8 cellular contexts compared by ENCODE assay signal in genomic region chr13:44917589-44918322, GRCh38.
DNase-seq lines count a peak whose midpoint lies in the region; ATAC-seq and TF ChIP-seq lines count a peak whose summit lies in the region.

No MANE protein-coding gene starts in this region.

- no peak overlapping the region for H3K9ac ChIP-seq in parathyroid adenoma

- no peaks in the 10 kb centered on the region for H3K36me3 ChIP-seq in adrenal gland (replicated peaks in 1 of 2)
- no peaks in the 10 kb centered on the region for H3K36me3 ChIP-seq in heart left ventricle
- no peaks in the 10 kb centered on the region for H3K36me3 ChIP-seq in parathyroid adenoma (ENCODE audit: control insufficient read depth, insufficient read depth, low read length)
- H3K36me3 ChIP-seq in tibial nerve, result no peaks in the 10 kb centered on the region

- H3K9me3 ChIP-seq in adrenal gland (replicated peaks in 1 of 3) (no peaks in the 10 kb centered on the region), heart left ventricle (no peaks in the 10 kb centered on the region), parathyroid adenoma (ENCODE audit: control insufficient read depth, low read length) (no peaks in the 10 kb centered on the region), tibial nerve (no peaks in the 10 kb centered on the region)

- TF ChIP-seq POLR2A in adrenal gland (IDR thresholded peaks at IDR 0.05) (peak; percentile 53 to 66), heart left ventricle (IDR thresholded peaks at IDR 0.05) (peak in 1 of 2 donors; percentile 42), tibial nerve (IDR thresholded peaks at IDR 0.05) (peak; percentile 49 to 89)

- ATAC-seq in HG02759 (IDR thresholded peaks at IDR 0.05; ENCODE audit: unreplicated experiment), result peak; percentile 81
- ATAC-seq in heart left ventricle, result peak; percentile 87 to 93 (median 90)

- intact Hi-C loops in adrenal gland (cut with DNase I), result no loop called here
- intact Hi-C loops in heart left ventricle (cut with DNase I), result loop anchor here in 4 of 10 donors (1.0 to 5.0 kb wide), 5 partner anchors 50 to 340 kb away; partner anchors contain the start of gene TSC22D1 (in 3 of the 4)

- H3K27me3 ChIP-seq in adrenal gland (no peaks in the 10 kb centered on the region), heart left ventricle (no peaks in the 10 kb centered on the region), parathyroid adenoma (ENCODE audit: control insufficient read depth, insufficient read depth, low read length) (no peaks in the 10 kb centered on the region), tibial nerve (no peaks in the 10 kb centered on the region)

- peak overlapping the region; percentile 80 for H2AFZ ChIP-seq in parathyroid adenoma

- DNase-seq in GM12865 (ENCODE audit: low read depth) (peak; percentile 98), NCI-H1417 (lab: John Stamatoyannopoulos, UW) (peak; percentile 94 to 98 (median 96)), SW 1271 (lab: John Stamatoyannopoulos, UW) (peak; percentile 97 to 98), adrenal gland (peak; percentile 93 to 99 (median 94)), heart left ventricle (peak; percentile 94 to 97 (median 97)), tibial nerve (ENCODE audit: low spot score in 2 of 2) (peak; percentile 92 to 97)

- TF ChIP-seq EP300 in tibial nerve (IDR thresholded peaks at IDR 0.05), result peak in 1 of 2 donors; percentile 98

- H3K4me3 ChIP-seq in GM12865 (ENCODE audit: low read depth, low read length) (peak overlapping the region; percentile 79), adrenal gland (peak overlapping the region in 3 of 4 donors; percentile 3 to 51 (median 4)), heart left ventricle (peak overlapping the region; percentile 3 to 71 (median 60)), parathyroid adenoma (ENCODE audit: low read depth, low read length) (peak overlapping the region; percentile 51), tibial nerve (peak overlapping the region; percentile 36 to 62 (median 54))

- H3K4me1 ChIP-seq in adrenal gland (replicated peaks in 1 of 2) (peaks cover 32 to 34% of the 10 kb centered on the region in 2 donors), heart left ventricle (peaks cover 0 to 33% (median 23%) of the 10 kb centered on the region in 12 donors), parathyroid adenoma (peaks cover 10% of the 10 kb centered on the region), tibial nerve (peaks cover 0 to 46% (median 14%) of the 10 kb centered on the region in 4 donors)

- H3K79me2 ChIP-seq in parathyroid adenoma, result no peaks in the 10 kb centered on the region

- TF ChIP-seq CTCF in GM12865 (IDR thresholded peaks at IDR 0.05; ENCODE audit: insufficient read depth, low read depth, low read length, missing control alignments) (no peak), adrenal gland (IDR thresholded peaks at IDR 0.05) (peak; percentile 15 to 88 (median 77)), heart left ventricle (IDR thresholded peaks at IDR 0.05) (peak in 8 of 12 donors; percentile 15 to 60 (median 40)), parathyroid adenoma (IDR thresholded peaks at IDR 0.05) (peak; percentile 35), tibial nerve (IDR thresholded peaks at IDR 0.05) (peak; percentile 40 to 90 (median 68))

- WGBS in adrenal gland, 4 donors, result 3 to 5% (median 3%) methylated on average over 36 to 41 of the region's 41 CpGs
- 0% methylated on average over 33 to 41 of the region's 41 CpGs for WGBS in heart left ventricle, 4 donors
- 0 to 1% methylated on average over 41 of the region's 41 CpGs for WGBS in tibial nerve, 2 donors

- peak overlapping the region; percentile 52 for H3K4me2 ChIP-seq in parathyroid adenoma (ENCODE audit: low read length)

- peak overlapping the region; percentile 87 to 99 (median 97) for H3K27ac ChIP-seq in adrenal gland
- H3K27ac ChIP-seq in heart left ventricle, result peak overlapping the region; percentile 91 to 98 (median 95)
- peak overlapping the region; percentile 94 for H3K27ac ChIP-seq in parathyroid adenoma
- H3K27ac ChIP-seq in tibial nerve, result peak overlapping the region; percentile 93 to 99 (median 96)

Comparison
In these comparisons a context has a peak if more than half of its experiments do, and no peak if none do; other contexts are left out.
1. Peak in every context shown above with its lines: DNase-seq, ATAC-seq, H3K4me3 ChIP-seq and H3K27ac ChIP-seq.
2. H3K4me3 ChIP-seq: peak in every context shown above with its lines; median percentile 79 in GM12865; 60 in heart left ventricle; 54 in tibial nerve; 51 in parathyroid adenoma; 4 in adrenal gland.